Comparison of ENCODE assay signal across 20 cellular contexts in the genomic region with DNA sequence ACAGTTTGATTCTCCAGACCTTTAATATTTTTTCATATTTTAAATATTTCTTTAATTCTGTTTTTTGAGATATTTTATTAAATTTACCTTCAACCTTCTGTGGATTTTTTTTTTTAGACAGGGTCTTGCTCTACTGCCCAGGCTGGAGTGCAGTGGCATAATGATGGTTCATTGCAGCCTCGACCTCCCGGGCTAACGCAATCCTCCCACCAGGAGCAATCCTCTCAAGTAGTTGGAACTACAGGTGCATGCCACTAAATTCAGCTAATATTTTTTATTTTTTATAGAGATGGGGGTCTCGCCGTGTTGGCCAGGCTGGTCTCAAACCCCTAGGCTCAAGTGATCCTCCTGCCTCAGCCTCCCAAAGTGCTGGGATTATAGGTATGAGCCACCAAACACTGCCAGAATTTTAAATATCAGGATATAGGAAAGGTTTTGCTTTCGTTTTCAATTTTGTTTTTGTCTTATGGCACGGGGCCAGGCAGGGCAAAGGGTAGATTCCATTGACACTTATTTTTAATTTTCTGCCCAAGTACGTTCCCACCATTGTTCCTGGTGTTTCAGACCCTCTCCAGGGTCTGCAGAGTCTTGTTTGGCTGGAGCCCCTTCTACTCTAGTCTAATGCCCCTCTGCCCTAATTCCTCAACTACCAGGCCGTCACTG. TPM values are rescaled to one million over a fixed set of nuclear protein-coding genes. Genes with fewer than 3 reads are reported as not detected.
DNase-seq lines count a peak whose midpoint lies in the region; ATAC-seq and TF ChIP-seq lines count a peak whose summit lies in the region.
"Had no signal": no experiment of that assay in that cellular context is flagged by ENCODE, and none has a peak within 500 bp of the region (broad histone marks: within the 10 kb centered on the region; RNA-seq: fewer than 3 reads in every experiment).

No MANE protein-coding gene starts in this region.

- 61 to 64% methylated on average over 9 of the region's 9 CpGs for WGBS in body of pancreas, 2 donors
- WGBS in liver = 43% methylated on average over 9 of the region's 9 CpGs
- WGBS in H9 (ENCODE audit: extremely low coverage, insufficient read length, low lambda C conversion rate) = no CpG with 5 or more reads among the region's 9 CpGs

- H3K27me3 ChIP-seq in MM.1S (replicated peaks; ENCODE audit: insufficient read depth, low read length) = no peaks in the 10 kb centered on the region
- H3K27me3 ChIP-seq in body of pancreas = no peaks in the 10 kb centered on the region
- H3K27me3 ChIP-seq in liver (ENCODE audit: control insufficient read depth in 4 of 4, insufficient read depth in 4 of 4, low read length in 3 of 4) = no peaks in the 10 kb centered on the region
- no peaks in the 10 kb centered on the region for H3K27me3 ChIP-seq in thoracic aorta (replicated peaks; ENCODE audit: insufficient read depth)
- no peaks in the 10 kb centered on the region for H3K27me3 ChIP-seq in H9 (ENCODE audit: insufficient read depth, low read length)
- H3K27me3 ChIP-seq: BE2C, testis had no signal

- no peak overlapping the region for H4K5ac ChIP-seq in H9 (ENCODE audit: insufficient read length, low read depth, low read length)

- H3K27ac Mint-ChIP-seq in H9 = no peak overlapping the region
- H3K27ac Mint-ChIP-seq: activated CD4-positive, alpha-beta T cell treated with anti-CD3 and anti-CD28 coated beads for 36 hours had no signal

- H3K9ac ChIP-seq in MM.1S (ENCODE audit: low read length) (no peak overlapping the region), liver (ENCODE audit: low read depth in 1 of 2, low read length in 2 of 2) (peak overlapping the region in 1 of 2 donors; percentile 30), H9 (ENCODE audit: extremely low read depth, insufficient read length, low read length) (no peak overlapping the region)

- ATAC-seq in body of pancreas = no peak
- no peak for ATAC-seq in thoracic aorta (ENCODE audit: insufficient number of reproducible peaks, low FRiP score, low read depth)
- ATAC-seq: activated CD4-positive, alpha-beta T cell treated with anti-CD3 and anti-CD28 coated beads for 36 hours had no signal

- no peak overlapping the region for H4K8ac ChIP-seq in H9 (replicated peaks; ENCODE audit: insufficient read length, low read depth, low read length)

- no peaks in the 10 kb centered on the region for H3K9me2 ChIP-seq in MM.1S (replicated peaks; ENCODE audit: insufficient read depth, low read length)

- TF ChIP-seq CTCF in MM.1S (IDR thresholded peaks at IDR 0.05; ENCODE audit: low read length) (no peak), body of pancreas (IDR thresholded peaks at IDR 0.05) (no peak), liver (IDR thresholded peaks at IDR 0.05; ENCODE audit: low read depth, low read length, missing input control) (no peak), thoracic aorta (IDR thresholded peaks at IDR 0.05) (no peak), H9 (conservative IDR thresholded peaks at IDR 0.05) (no peak)

- H3K14ac ChIP-seq in H9 (ENCODE audit: insufficient read depth, low read length) = no peak overlapping the region

- H3K4me2 ChIP-seq in MM.1S (ENCODE audit: low read depth, low read length) = peak overlapping the region; percentile 52; the same call in 1 of the 2 replicates
- H3K4me2 ChIP-seq in H9 (ENCODE audit: insufficient read depth, insufficient read length, low read length) = no peak overlapping the region

- no peak overlapping the region for H2BK120ac ChIP-seq in H9 (ENCODE audit: low read depth, low read length, poor library complexity, severe bottlenecking)

- H3K36me3 Mint-ChIP-seq in H9 (ENCODE audit: insufficient read depth in 1 of 3, low read depth in 3 of 3) = peaks cover 0 to 7% (median 0%) of the 10 kb centered on the region in 3 experiments; a peak in 2 of 7 replicates

- no peak overlapping the region for H3K4ac ChIP-seq in H9 (ENCODE audit: low read depth, low read length)

- no peak for TF ChIP-seq RAD21 in liver (IDR thresholded peaks at IDR 0.05)

- no peaks in the 10 kb centered on the region for H3K23me2 ChIP-seq in H9 (ENCODE audit: insufficient read length, low read depth, low read length, poor library complexity, severe bottlenecking)

- H3K4me1 ChIP-seq in MM.1S (ENCODE audit: low read length) (no peaks in the 10 kb centered on the region), body of pancreas (peaks cover 28% of the 10 kb centered on the region), liver (ENCODE audit: control insufficient read depth in 4 of 4, insufficient read depth in 4 of 4, low read length in 3 of 4) (peaks cover 0 to 7% (median 2%) of the 10 kb centered on the region in 4 donors), thoracic aorta (ENCODE audit: control insufficient read depth in 1 of 2, low read depth in 2 of 2) (peaks cover 4 to 17% of the 10 kb centered on the region in 2 donors), H9 (ENCODE audit: insufficient read depth, low read length) (peaks cover 3% of the 10 kb centered on the region; the same call in 1 of the 2 replicates)
- H3K4me1 ChIP-seq: BE2C, testis had no signal

- H2AK5ac ChIP-seq in H9 (ENCODE audit: insufficient read length, low read length) = no peak overlapping the region

- H4K91ac ChIP-seq in H9 (ENCODE audit: insufficient read length, low read depth, low read length) = no peak overlapping the region

- no peak overlapping the region for H3K56ac ChIP-seq in H9 (ENCODE audit: insufficient read length, low read depth, low read length)

- H3K23ac ChIP-seq in H9 (ENCODE audit: insufficient read length, low read depth, low read length) = no peak overlapping the region

- peaks cover 11 to 12% of the 10 kb centered on the region in 2 experiments for H3K9me3 Mint-ChIP-seq in H9

- intact Hi-C loops in body of pancreas (cut with DNase I) = no loop called here

- no peak overlapping the region for H3T11ph ChIP-seq in H9 (ENCODE audit: low read length)

- H2AFZ ChIP-seq in MM.1S (ENCODE audit: low read length) = peak overlapping the region; percentile 91
- no peak overlapping the region for H2AFZ ChIP-seq in H9 (ENCODE audit: low read length)

- H4K20me1 ChIP-seq in MM.1S (ENCODE audit: insufficient read depth, low read length) (no peaks in the 10 kb centered on the region), H9 (ENCODE audit: control insufficient read depth, insufficient read depth, insufficient read length) (no peaks in the 10 kb centered on the region)

- no peak overlapping the region for H3K27ac ChIP-seq in MM.1S (ENCODE audit: low read length)
- H3K27ac ChIP-seq in body of pancreas = peak overlapping the region in 3 of 4 donors; percentile 32 to 47 (median 35)
- H3K27ac ChIP-seq in liver (ENCODE audit: low read depth in 1 of 2, low read length in 2 of 2) = peak overlapping the region; percentile 28 to 68
- peak overlapping the region in 1 of 2 donors; percentile 4 for H3K27ac ChIP-seq in thoracic aorta
- H3K27ac ChIP-seq in H9 (ENCODE audit: insufficient read length, low read depth, low read length) = no peak overlapping the region
- H3K27ac ChIP-seq: epithelial cell of prostate, testis had no signal

- no peak overlapping the region for H2BK12ac ChIP-seq in H9 (ENCODE audit: insufficient read length, low read depth, low read length)

- no peak overlapping the region for H2BK15ac ChIP-seq in H9 (ENCODE audit: low read depth, low read length)

- no peak overlapping the region for H3K18ac ChIP-seq in H9 (ENCODE audit: insufficient read length, low read depth, low read length)

- H2BK20ac ChIP-seq in H9 (ENCODE audit: low read depth, low read length, poor library complexity, severe bottlenecking) = no peak overlapping the region

- no peaks in the 10 kb centered on the region for H3K9me3 ChIP-seq in MM.1S (replicated peaks; ENCODE audit: insufficient read depth, low read length)
- no peaks in the 10 kb centered on the region for H3K9me3 ChIP-seq in body of pancreas
- no peaks in the 10 kb centered on the region for H3K9me3 ChIP-seq in liver (ENCODE audit: control insufficient read depth in 4 of 4, low read length in 3 of 4)
- H3K9me3 ChIP-seq in thoracic aorta = no peaks in the 10 kb centered on the region
- no peaks in the 10 kb centered on the region for H3K9me3 ChIP-seq in H9 (ENCODE audit: control insufficient read depth, low read depth, low read length)
- H3K9me3 ChIP-seq: BE2C, testis had no signal

- no peak overlapping the region for H3K4me3 Mint-ChIP-seq in H9
- H3K4me3 Mint-ChIP-seq: activated CD4-positive, alpha-beta T cell treated with anti-CD3 and anti-CD28 coated beads for 36 hours had no signal

- H3K4me3 ChIP-seq in MM.1S (ENCODE audit: low read length) (peak overlapping the region; percentile 32; the same call in 1 of the 2 replicates), body of pancreas (no peak overlapping the region), liver (ENCODE audit: low read depth in 1 of 3, low read length in 3 of 3) (peak overlapping the region in 1 of 3 donors; percentile 27), thoracic aorta (peak overlapping the region; percentile 15)
- H3K4me3 ChIP-seq: testis had no signal

- H3K79me2 ChIP-seq in MM.1S (ENCODE audit: low read length) (no peaks in the 10 kb centered on the region), H9 (ENCODE audit: insufficient read depth, low read length) (no peaks in the 10 kb centered on the region)

- no peaks in the 10 kb centered on the region for H3K79me1 ChIP-seq in H9 (ENCODE audit: insufficient read depth, low read depth, low read length, poor library complexity, severe bottlenecking)

- H3F3A ChIP-seq in MM.1S (ENCODE audit: insufficient read depth, low read length) = no peaks in the 10 kb centered on the region

- no peak overlapping the region for H2BK5ac ChIP-seq in H9 (ENCODE audit: insufficient read length, low read length)

- peaks cover 22 to 25% of the 10 kb centered on the region in 2 experiments for H3K4me1 Mint-ChIP-seq in H9

- no peak for TF ChIP-seq POLR2A in body of pancreas (IDR thresholded peaks at IDR 0.05)

- H3K36me3 ChIP-seq in MM.1S (replicated peaks; ENCODE audit: insufficient read depth, low read length) = no peaks in the 10 kb centered on the region
- no peaks in the 10 kb centered on the region for H3K36me3 ChIP-seq in body of pancreas (replicated peaks in 1 of 2; ENCODE audit: insufficient read depth in 1 of 2, low read depth in 2 of 2)
- H3K36me3 ChIP-seq in liver (ENCODE audit: control insufficient read depth in 4 of 4, insufficient read depth in 3 of 4, low read depth in 1 of 4, low read length in 3 of 4) = no peaks in the 10 kb centered on the region
- H3K36me3 ChIP-seq in thoracic aorta = no peaks in the 10 kb centered on the region
- H3K36me3 ChIP-seq: BE2C had no signal

- DNase-seq in MM.1S (no peak), body of pancreas (peak; percentile 36 to 68 (median 42)), thoracic aorta (ENCODE audit: low spot score) (no peak), H9 (no peak), mucosa of gallbladder (ENCODE audit: low spot score) (no peak), NCI-H69 (lab: John Stamatoyannopoulos, UW) (no peak)
- DNase-seq: activated CD4-positive, alpha-beta T cell treated with anti-CD3 and anti-CD28 coated beads for 36 hours; activated CD8-positive, alpha-beta memory T cell treated with anti-CD3 and anti-CD28 coated beads, Interleukin-2, amount 50 U/mL, for 4 hours; activated gamma-delta T cell treated with Interleukin-2 at 50 U/mL for 16 hours; amygdala; BE2C; DMS 273 treated with DMSO at 0.1 percent for 48 hours; islet precursor cell; NCI-H345; stimulated activated CD4-positive, alpha-beta T cell treated with anti-CD3 and anti-CD28 coated beads, Interleukin-4, amount 100 ng/mL, for 1 hour; T-helper 9 cell; testis had no signal

- no peaks in the 10 kb centered on the region for H3K27me3 Mint-ChIP-seq in H9 (ENCODE audit: low read depth)

RNA-seq across cellular contexts. Expression of a gene that starts 1.2 kb away (rescaled TPM):
- total RNA-seq in body of pancreas = 10 to 100 TPM; 29.0 to 38.7 TPM
- total RNA-seq in liver = 1 to 10 TPM; 1.5 to 8.9 TPM
- polyA plus RNA-seq in liver = 1 to 10 TPM; 6.7 to 9.1 TPM
- total RNA-seq in thoracic aorta = 10 to 100 TPM; 52.1 to 71.0 TPM
- 54.8 and 58.1 TPM in 2 replicates for total RNA-seq in H9 (2021)
- 92.5 TPM for total RNA-seq in mucosa of gallbladder
- total RNA-seq: activated CD4-positive, alpha-beta T cell treated with anti-CD3 and anti-CD28 coated beads for 36 hours; mononuclear cell had no signal

RNA-seq across cellular contexts. Expression of a gene that starts 15.1 kb away (rescaled TPM):
- total RNA-seq in body of pancreas = 10 to 100 TPM; 68.9 to 70.8 TPM
- total RNA-seq in liver = 10 to 100 TPM; 16.8 to 44.0 TPM
- polyA plus RNA-seq in liver = 10 to 100 TPM; 17.6 to 46.5 TPM
- total RNA-seq in thoracic aorta = 10 to 100 TPM; 64.0 to 81.1 TPM
- 59.0 and 60.5 TPM in 2 replicates for total RNA-seq in H9 (2021)
- total RNA-seq in mucosa of gallbladder = 55.0 TPM

Comparison
In these comparisons a context has a peak if more than half of its experiments do, and no peak if none do; other contexts are left out.
1. DNase-seq: peak in body of pancreas (4 of 4); none in MM.1S (single experiment), thoracic aorta (single experiment), H9 (single experiment), mucosa of gallbladder (single experiment) and NCI-H69 (single experiment).
2. H3K27ac ChIP-seq: peak in body of pancreas (3 of 4) and liver (2 of 2); none in MM.1S (single experiment) and H9 (single experiment).
3. H3K4me3 ChIP-seq: peak in MM.1S (single experiment) and thoracic aorta (single experiment); none in body of pancreas (0 of 2).